ENCODE assay signal across 10 cellular contexts in the genomic region with DNA sequence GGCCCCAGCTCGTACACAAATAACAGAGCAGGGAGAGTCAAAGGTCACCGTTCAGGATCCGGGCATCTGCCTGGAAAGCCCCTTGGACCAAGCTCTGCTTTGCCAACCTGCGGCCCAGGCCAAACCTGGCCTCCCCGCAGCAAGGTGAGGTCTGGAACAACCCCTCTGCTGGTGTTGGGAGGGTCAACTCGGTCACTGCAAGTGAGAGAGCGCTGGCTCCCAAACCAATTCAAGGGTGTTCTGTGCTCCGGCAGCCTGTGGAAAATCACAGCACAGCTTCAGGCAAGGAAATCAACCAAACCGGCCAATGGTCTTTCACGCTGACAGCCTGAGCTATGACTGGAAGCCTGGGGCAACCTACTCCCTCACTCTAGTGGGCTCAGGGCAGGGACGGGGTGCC.
DNase-seq lines count a peak whose midpoint lies in the region; TF ChIP-seq lines count a peak whose summit lies in the region.
"Had no signal": no experiment of that assay in that cellular context is flagged by ENCODE, and none has a peak within 500 bp of the region (broad histone marks: within the 10 kb centered on the region; RNA-seq: fewer than 3 reads in every experiment).

No MANE protein-coding gene starts in this region.

- peak overlapping the region; percentile 80 for H3K9ac ChIP-seq in skeletal muscle satellite cell (ENCODE audit: low read depth, low read length)

- no peaks in the 10 kb centered on the region for H4K20me1 ChIP-seq in hepatocyte (ENCODE audit: insufficient read depth, poor library complexity, severe bottlenecking)

- no peaks in the 10 kb centered on the region for H3K9me3 ChIP-seq in hepatocyte (ENCODE audit: low read depth)
- no peaks in the 10 kb centered on the region for H3K9me3 ChIP-seq in skeletal muscle satellite cell (replicated peaks; ENCODE audit: low read length)

- peaks cover 54% of the 10 kb centered on the region for H3K79me2 ChIP-seq in hepatocyte

- H3K4me1 ChIP-seq in hepatocyte (ENCODE audit: insufficient read depth) (peaks cover 32% of the 10 kb centered on the region), skeletal muscle satellite cell (ENCODE audit: control insufficient read depth, insufficient read depth, low read length) (peaks cover 62% of the 10 kb centered on the region)

- in situ Hi-C loops in GM18951 (cut with MboI; ENCODE audit: low sequenced_read_pairs, unreplicated experiment) (no loop called here), KBM-7 (cut with MboI; ENCODE audit: low pct_unique_long_range_greater_than_20kb, low sequenced_read_pairs) (no loop called here), ACHN (cut with HindIII; ENCODE audit: low pct_ligation_motif_present, low pct_unique_long_range_greater_than_20kb, low sequenced_read_pairs) (no loop called here)

- no peaks in the 10 kb centered on the region for H3K9me2 ChIP-seq in hepatocyte (replicated peaks; ENCODE audit: insufficient read depth)

- no peak overlapping the region for H3K4me2 ChIP-seq in hepatocyte
- H3K4me2 ChIP-seq in skeletal muscle satellite cell (ENCODE audit: low read length) = peak overlapping the region; percentile 28

- H3K36me3 ChIP-seq in hepatocyte (replicated peaks; ENCODE audit: insufficient read depth, low read depth) = no peaks in the 10 kb centered on the region
- H3K36me3 ChIP-seq in skeletal muscle satellite cell (ENCODE audit: insufficient read depth, low read length) = peaks cover 84% of the 10 kb centered on the region

- no peak overlapping the region for H2AFZ ChIP-seq in hepatocyte

- 81% methylated on average over 11 of the region's 11 CpGs for WGBS in hepatocyte (ENCODE audit: low lambda C conversion rate, missing lambda C conversion rate)

- TF ChIP-seq POLR2A in GM18951 (IDR thresholded peaks at IDR 0.05; ENCODE audit: extremely low read depth, insufficient read depth, insufficient read length) = peak; percentile 8

- H3K27me3 ChIP-seq in hepatocyte (no peaks in the 10 kb centered on the region), skeletal muscle satellite cell (ENCODE audit: control insufficient read depth, insufficient read depth, low read length) (no peaks in the 10 kb centered on the region)

- H3K4me3 ChIP-seq in hepatocyte (no peak overlapping the region), skeletal muscle satellite cell (ENCODE audit: low read length) (no peak overlapping the region)

- no peak for TF ChIP-seq CTCF in hepatocyte (IDR thresholded peaks at IDR 0.05; ENCODE audit: poor library complexity)

- H3K27ac ChIP-seq in angular gyrus (ENCODE audit: low read depth, low read length) (peak overlapping the region; percentile 66), hepatocyte (peak overlapping the region; percentile 83)

- DNase-seq in hepatocyte (ENCODE audit: low spot score) = no peak
- DNase-seq in KBM-7 = no peak
- no peak for DNase-seq in cerebellar nuclear complex (lab: John Stamatoyannopoulos, UW)
- no peak for DNase-seq in NCI-H526 treated with DMSO at 0.1 percent for 48 hours (lab: John Stamatoyannopoulos, UW)
- no peak for DNase-seq in ACHN
- DNase-seq: activated CD4-positive, CD25-positive, alpha-beta regulatory T cell; NCI-H82 had no signal
